ENCODE assay signal across 8 cellular contexts in the genomic region with DNA sequence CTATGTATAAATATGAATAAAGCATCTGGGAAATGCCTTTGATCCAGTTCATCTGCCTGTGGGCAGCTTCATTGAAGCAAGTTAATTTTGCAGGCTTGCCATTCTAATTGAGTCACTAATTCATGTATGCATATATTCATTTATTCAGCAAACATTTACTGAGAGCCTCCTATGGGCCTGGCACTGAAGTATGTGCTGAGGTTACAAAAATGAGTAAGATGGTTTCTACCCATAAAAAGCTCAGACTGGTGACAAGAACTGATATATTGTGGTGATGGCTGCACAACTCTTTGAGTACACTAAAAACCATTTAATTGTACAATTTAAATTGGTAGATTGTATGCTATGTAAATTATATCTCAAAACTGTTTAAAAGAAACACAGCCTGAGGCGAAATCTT. TPM values are rescaled to one million over a fixed set of nuclear protein-coding genes. Genes with fewer than 3 reads are reported as not detected.
DNase-seq lines count a peak whose midpoint lies in the region; ATAC-seq lines count a peak whose summit lies in the region.

No MANE protein-coding gene starts in this region.

- H3K4me1 ChIP-seq in right cardiac atrium (ENCODE audit: control insufficient read depth, insufficient read depth, low read length): peaks cover 2% of the 10 kb centered on the region

- peak overlapping the region; percentile 97 for H3K4me3 ChIP-seq in right cardiac atrium (ENCODE audit: low read length)

- peak in 1 of 4 experiments; percentile 11 for ATAC-seq in T-cell (replicated peaks in 1 of 4)
- ATAC-seq in right cardiac atrium: no peak
- no peak for ATAC-seq in GM18498 (IDR thresholded peaks at IDR 0.05; ENCODE audit: unreplicated experiment)

- peaks cover 0 to 1% of the 10 kb centered on the region in 2 donors for H3K27me3 Mint-ChIP-seq in T-cell
- H3K27me3 Mint-ChIP-seq in stimulated activated naive CD8-positive, alpha-beta T cell treated with anti-CD3 and anti-CD28 coated beads, Interleukin-15, Interleukin-2, amounts not matched to agents 100 ng/mL and 50 ng/mL, for 24 hours: peaks cover 5% of the 10 kb centered on the region

- H3K9me3 Mint-ChIP-seq in T-cell: no peaks in the 10 kb centered on the region
- H3K9me3 Mint-ChIP-seq in stimulated activated naive CD8-positive, alpha-beta T cell treated with anti-CD3 and anti-CD28 coated beads, Interleukin-15, Interleukin-2, amounts not matched to agents 100 ng/mL and 50 ng/mL, for 24 hours: no peaks in the 10 kb centered on the region

- POLR2A ChIA-PET in T-cell (lab: Charles Lee): interaction anchor here (0.6 to 2.6 kb wide), 24 partner anchors 8 to 789 kb away, joined by 3 to 79 read pairs (median 5); no protein-coding TSS in a partner anchor

- H3K9me3 ChIP-seq in right cardiac atrium (ENCODE audit: control insufficient read depth, low read length): no peaks in the 10 kb centered on the region

- H3K27ac Mint-ChIP-seq in T-cell: peak overlapping the region; percentile 99
- H3K27ac Mint-ChIP-seq in stimulated activated naive CD8-positive, alpha-beta T cell treated with anti-CD3 and anti-CD28 coated beads, Interleukin-15, Interleukin-2, amounts not matched to agents 100 ng/mL and 50 ng/mL, for 24 hours: peak overlapping the region; percentile 99

- intact Hi-C loops in right cardiac atrium (cut with DNase I): loop anchor here in 1 of 4 donors (5.0 kb wide), 1 partner anchor 44 kb away; the partner anchor contains the start of gene CNOT6L

- H3K4me1 Mint-ChIP-seq in T-cell: peaks cover 70 to 75% (median 72%) of the 10 kb centered on the region in 3 donors
- peaks cover 69% of the 10 kb centered on the region for H3K4me1 Mint-ChIP-seq in stimulated activated naive CD8-positive, alpha-beta T cell treated with anti-CD3 and anti-CD28 coated beads, Interleukin-15, Interleukin-2, amounts not matched to agents 100 ng/mL and 50 ng/mL, for 24 hours (ENCODE audit: low read depth)

- peaks cover 13% of the 10 kb centered on the region for H3K36me3 Mint-ChIP-seq in T-cell
- peaks cover 24% of the 10 kb centered on the region for H3K36me3 Mint-ChIP-seq in stimulated activated naive CD8-positive, alpha-beta T cell treated with anti-CD3 and anti-CD28 coated beads, Interleukin-15, Interleukin-2, amounts not matched to agents 100 ng/mL and 50 ng/mL, for 24 hours (ENCODE audit: low read depth)

- H3K4me3 Mint-ChIP-seq in T-cell: peak overlapping the region; percentile 91 to 93 (median 92)
- peak overlapping the region; percentile 94 for H3K4me3 Mint-ChIP-seq in stimulated activated naive CD8-positive, alpha-beta T cell treated with anti-CD3 and anti-CD28 coated beads, Interleukin-15, Interleukin-2, amounts not matched to agents 100 ng/mL and 50 ng/mL, for 24 hours

- DNase-seq in SHP77 treated with DMSO at 0.1 percent for 48 hours (lab: John Stamatoyannopoulos, UW): peak; percentile 15
- DNase-seq in SHP77 (lab: John Stamatoyannopoulos, UW): no peak
- DNase-seq in T-cell: peak in 2 of 34 experiments; percentile 21 to 32
- no peak for DNase-seq in right cardiac atrium
- DNase-seq in NCI-H82 (lab: John Stamatoyannopoulos, UW): no peak
- DNase-seq in foreskin melanocyte: no peak

- no peaks in the 10 kb centered on the region for H3K27me3 ChIP-seq in right cardiac atrium (ENCODE audit: control insufficient read depth, insufficient read depth)

- peak overlapping the region; percentile 77 for H3K27ac ChIP-seq in right cardiac atrium (ENCODE audit: low read length)

- 93% methylated on average over 1 of the region's 1 CpG for WGBS in right cardiac atrium

- CTCF ChIA-PET in T-cell (lab: Charles Lee): interaction anchor here in 1 of 2 donors (0.9 to 2.1 kb wide), 7 partner anchors 8 to 86 kb away, joined by 4 to 26 read pairs (median 8); partner anchors contain the start of gene CNOT6L

RNA-seq across cellular contexts. Expression of gene MRPL1, which starts 1.1 kb away (rescaled TPM):
- total RNA-seq in T-cell (10 to 100 TPM; 16.9 to 27.2 (median 21.0) TPM), right cardiac atrium (10 to 100 TPM; 34.1 to 39.5 (median 38.3) TPM)
- 50.5 TPM for polyA plus RNA-seq in right cardiac atrium

RNA-seq across cellular contexts. Expression of gene CNOT6L, which starts 42.3 kb away (rescaled TPM):
- total RNA-seq in T-cell (100 to 1,000 TPM; 159 to 207 (median 170) TPM), right cardiac atrium (10 to 100 TPM; 21.9 to 27.1 (median 22.9) TPM)
- polyA plus RNA-seq in right cardiac atrium: 3.6 TPM

Comparison
In these comparisons a context has a peak if more than half of its experiments do, and no peak if none do; other contexts are left out.
1. RNA of gene CNOT6L, which starts 42.3 kb away (total RNA-seq): 159 to 207 TPM in T-cell; 21.9 to 27.1 TPM in right cardiac atrium; every median in the first group is over 4 times any median in the second.